Comparison of ENCODE assay signal across 22 cellular contexts in the genomic region with DNA sequence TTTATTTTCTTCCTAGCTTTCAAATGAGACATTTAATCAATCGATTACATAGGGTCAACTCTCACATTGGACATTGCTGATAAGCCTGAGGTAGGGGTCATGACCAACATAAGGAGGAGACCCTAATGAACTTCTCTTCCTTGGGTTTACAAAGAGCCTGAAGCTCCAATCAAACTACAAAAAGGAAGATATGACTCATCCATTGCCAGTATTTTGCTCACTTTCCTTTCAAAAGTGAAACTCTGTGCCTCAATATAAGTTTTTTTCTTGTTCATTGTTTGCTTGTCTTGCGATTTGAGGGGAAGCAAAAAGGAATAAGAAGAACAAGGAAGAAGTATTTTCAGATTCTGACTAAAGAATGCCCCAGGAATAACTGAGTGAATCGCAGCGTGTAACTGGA. TPM values are rescaled to one million over a fixed set of nuclear protein-coding genes. Genes with fewer than 3 reads are reported as not detected.
"Had no signal": no experiment of that assay in that cellular context is flagged by ENCODE, and none has a peak within 500 bp of the region (broad histone marks: within the 10 kb centered on the region; RNA-seq: fewer than 3 reads in every experiment).

No MANE protein-coding gene starts in this region.

- H3K4me3 ChIP-seq: cardiac muscle cell, dorsolateral prefrontal cortex, lower lobe of right lung, sigmoid colon, thoracic aorta, upper lobe of left lung had no signal

- DNase-seq: activated CD4-positive, alpha-beta T cell treated with anti-CD3 and anti-CD28 coated beads, Interleukin-2, amount 50 U/mL, for 4 hours; activated naive CD4-positive, alpha-beta T cell; activated naive CD8-positive, alpha-beta T cell treated with anti-CD3 and anti-CD28 coated beads for 36 hours; activated T-cell treated with anti-CD3 and anti-CD28 coated beads for 4 hours; amniotic stem cell; dorsolateral prefrontal cortex; endodermal cell; foreskin keratinocyte; islet precursor cell; lower lobe of right lung; sigmoid colon; stimulated activated CD4-positive, alpha-beta T cell treated with anti-CD3 and anti-CD28 coated beads, Interleukin-4, amount 100 ng/mL, for 24 hours; upper lobe of left lung had no signal

- H3K4me1 ChIP-seq: foreskin keratinocyte, lower lobe of right lung, parathyroid adenoma had no signal

- H3K27me3 ChIP-seq: cardiac muscle cell, dorsolateral prefrontal cortex, foreskin keratinocyte, sigmoid colon, upper lobe of left lung had no signal

- ATAC-seq: foreskin keratinocyte; lower lobe of right lung; natural killer cell treated with Interleukin-12 subunit alpha and Interleukin-12 subunit beta and Interleukin-15 and Interleukin-18, amount 100 ng/mL, for 72 hours; stimulated activated effector memory CD8-positive, alpha-beta T cell treated with anti-CD3 and anti-CD28 coated beads, Interleukin-12 subunit alpha, Interleukin-12 subunit beta, amount 100 ng/mL, for 72 hours had no signal

- H3K9ac ChIP-seq: parathyroid adenoma had no signal

- H2AFZ ChIP-seq: parathyroid adenoma had no signal

- FAIRE-seq: TTC549 had no signal

- H3K9me3 ChIP-seq: lower lobe of right lung, sigmoid colon, thoracic aorta, upper lobe of left lung had no signal

- H3K36me3 ChIP-seq: cardiac muscle cell, lower lobe of right lung, sigmoid colon, thoracic aorta, upper lobe of left lung had no signal

- H3K79me2 ChIP-seq: parathyroid adenoma had no signal

- H3K27ac ChIP-seq: cardiac muscle cell, dorsolateral prefrontal cortex, foreskin keratinocyte, lower lobe of right lung, parathyroid adenoma, sigmoid colon, thoracic aorta, upper lobe of left lung had no signal

RNA-seq across cellular contexts. Expression of a gene that starts 38.8 kb away (rescaled TPM):
- total RNA-seq: activated naive CD8-positive, alpha-beta T cell treated with anti-CD3 and anti-CD28 coated beads for 36 hours; activated T-helper 1 cell treated with anti-CD3 and anti-CD28 coated beads, Interleukin-12 subunit alpha, Interleukin-12 subunit beta, Interleukin-2, Interleukin-4 antibody, amounts not matched to agents 30 ng/mL and 10 ng/mL and 1 ng/mL, durations not matched to agents 14 hours and 24 hours and 36 hours; epithelial cell of proximal tubule; fibroblast of lung; foreskin keratinocyte had no signal
- polyA plus RNA-seq: fibroblast of lung, foreskin keratinocyte had no signal
